15 cellular contexts compared by ENCODE assay signal in genomic region chr7:42574693-42575084, GRCh38.
DNase-seq lines count a peak whose midpoint lies in the region; ATAC-seq and TF ChIP-seq lines count a peak whose summit lies in the region.
"Had no signal": no experiment of that assay in that cellular context is flagged by ENCODE, and none has a peak within 500 bp of the region (broad histone marks: within the 10 kb centered on the region; RNA-seq: fewer than 3 reads in every experiment).

No MANE protein-coding gene starts in this region.

- TF ChIP-seq CTCF in chondrocyte (IDR thresholded peaks at IDR 0.05) (peak; percentile 78), heart left ventricle (IDR thresholded peaks at IDR 0.05) (peak in 4 of 12 donors; percentile 7 to 23 (median 19))

- ATAC-seq in HG03175 (IDR thresholded peaks at IDR 0.05; ENCODE audit: unreplicated experiment): no peak
- no peak for ATAC-seq in HG02938 (IDR thresholded peaks at IDR 0.05; ENCODE audit: unreplicated experiment)
- no peak for ATAC-seq in heart left ventricle
- ATAC-seq: activated naive CD8-positive, alpha-beta T cell treated with anti-CD3 and anti-CD28 coated beads, Interleukin-2, amount 50 U/mL, for 24 hours had no signal

- H3K4me1 ChIP-seq in muscle layer of duodenum (ENCODE audit: control insufficient read depth in 1 of 2, insufficient read depth in 2 of 2, low read length in 2 of 2) (peaks cover 3 to 53% of the 10 kb centered on the region in 2 donors), heart left ventricle (no peaks in the 10 kb centered on the region)

- intact Hi-C loops in heart left ventricle (cut with DNase I): loop anchor here in 4 of 10 donors (10.0 kb wide), 2 partner anchors 600 to 630 kb away; no protein-coding TSS in a partner anchor

- peaks cover 12% of the 10 kb centered on the region for H3K36me3 Mint-ChIP-seq in chondrocyte (ENCODE audit: low read depth)
- H3K36me3 Mint-ChIP-seq: IgD-negative memory B cell, naive B cell had no signal

- H3K36me3 ChIP-seq in muscle layer of duodenum (ENCODE audit: control insufficient read depth in 1 of 2, insufficient read depth in 2 of 2, low read length in 2 of 2): no peaks in the 10 kb centered on the region
- H3K36me3 ChIP-seq in heart left ventricle: no peaks in the 10 kb centered on the region

- peaks cover 13% of the 10 kb centered on the region for H3K4me1 Mint-ChIP-seq in chondrocyte (ENCODE audit: low read depth)
- H3K4me1 Mint-ChIP-seq: activated naive CD8-positive, alpha-beta T cell treated with anti-CD3 and anti-CD28 coated beads, Interleukin-2, amount 50 U/mL, for 24 hours; IgD-negative memory B cell; naive B cell had no signal

- H3K27ac Mint-ChIP-seq in chondrocyte (ENCODE audit: unreplicated experiment): no peak overlapping the region
- H3K27ac Mint-ChIP-seq: activated naive CD8-positive, alpha-beta T cell treated with anti-CD3 and anti-CD28 coated beads, Interleukin-2, amount 50 U/mL, for 24 hours; IgD-negative memory B cell had no signal

- H3K4me3 ChIP-seq in muscle layer of duodenum (ENCODE audit: low read depth in 1 of 2, low read length in 2 of 2): no peak overlapping the region
- H3K4me3 ChIP-seq in heart left ventricle: no peak overlapping the region

- peaks cover 16% of the 10 kb centered on the region for H3K27me3 Mint-ChIP-seq in chondrocyte (ENCODE audit: low read depth)
- H3K27me3 Mint-ChIP-seq: activated naive CD8-positive, alpha-beta T cell treated with anti-CD3 and anti-CD28 coated beads, Interleukin-2, amount 50 U/mL, for 24 hours had no signal

- no peaks in the 10 kb centered on the region for H3K27me3 ChIP-seq in muscle layer of duodenum (ENCODE audit: low read depth, low read length)
- no peaks in the 10 kb centered on the region for H3K27me3 ChIP-seq in heart left ventricle

- DNase-seq in Ammon's horn (ENCODE audit: low spot score): peak; percentile 4
- DNase-seq in M059J (ENCODE audit: low read depth): peak; percentile 13
- DNase-seq in chondrocyte (ENCODE audit: low spot score): no peak
- DNase-seq in ecto neural progenitor cell (ENCODE audit: low spot score): no peak
- DNase-seq in heart left ventricle: no peak
- DNase-seq: activated CD8-positive, alpha-beta memory T cell treated with anti-CD3 and anti-CD28 coated beads, Interleukin-2, amount 50 U/mL, for 4 hours; activated naive CD8-positive, alpha-beta T cell treated with anti-CD3 and anti-CD28 coated beads, Interleukin-2, amount 50 U/mL, for 24 hours; C1 segment of cervical spinal cord; effector CD8-positive, alpha-beta T cell; naive B cell; NCI-H2107 had no signal

- WGBS in heart left ventricle, 4 donors: 75 to 79% (median 77%) methylated on average over 3 of the region's 3 CpGs

- peaks cover 11% of the 10 kb centered on the region for H3K9me3 Mint-ChIP-seq in chondrocyte (ENCODE audit: low read depth)

- no peak overlapping the region for H3K4me3 Mint-ChIP-seq in chondrocyte (ENCODE audit: unreplicated experiment)
- H3K4me3 Mint-ChIP-seq: activated naive CD8-positive, alpha-beta T cell treated with anti-CD3 and anti-CD28 coated beads, Interleukin-2, amount 50 U/mL, for 24 hours; IgD-negative memory B cell; naive B cell had no signal

- peak overlapping the region; percentile 28 for H3K27ac ChIP-seq in muscle layer of duodenum (ENCODE audit: low read length)
- H3K27ac ChIP-seq in heart left ventricle: peak overlapping the region in 1 of 12 donors; percentile 48

- TF ChIP-seq POLR2A in heart left ventricle (IDR thresholded peaks at IDR 0.05): no peak

- H3K9me3 ChIP-seq in muscle layer of duodenum (ENCODE audit: control insufficient read depth in 1 of 2, low read length in 2 of 2) (peaks cover 6 to 7% of the 10 kb centered on the region in 2 donors), heart left ventricle (peaks cover 0 to 15% (median 9%) of the 10 kb centered on the region in 12 donors)

Comparison
In these comparisons a context has a peak if more than half of its experiments do, and no peak if none do; other contexts are left out.
1. DNase-seq: peak in Ammon's horn (single experiment) and M059J (single experiment); none in chondrocyte (single experiment), ecto neural progenitor cell (single experiment) and heart left ventricle (0 of 5).